27 cellular contexts compared by ENCODE assay signal in the genomic region with DNA sequence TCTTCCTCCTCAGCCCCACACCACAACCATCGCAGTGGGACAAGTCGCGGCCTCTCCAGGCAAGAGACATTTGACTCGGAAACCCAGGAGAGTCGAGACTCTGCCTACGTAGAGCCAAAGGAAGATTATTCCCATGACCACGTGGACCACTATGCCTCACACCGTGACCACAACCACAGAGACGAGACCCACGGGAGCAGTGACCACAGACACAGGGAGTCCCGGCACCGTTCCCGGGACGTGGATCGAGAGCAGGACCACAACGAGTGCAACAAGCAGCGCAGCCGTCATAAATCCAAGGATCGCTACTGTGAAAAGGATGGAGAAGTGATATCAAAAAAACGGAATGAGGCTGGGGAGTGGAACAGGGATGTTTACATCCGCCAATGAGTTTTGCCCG.
"Had no signal": no experiment of that assay in that cellular context is flagged by ENCODE, and none has a peak within 500 bp of the region (broad histone marks: within the 10 kb centered on the region; RNA-seq: fewer than 3 reads in every experiment).

No MANE protein-coding gene starts in this region.

- H3K27ac ChIP-seq: brain microvascular endothelial cell, esophagus muscularis mucosa, foreskin keratinocyte, gastrocnemius medialis had no signal

- H3K27ac Mint-ChIP-seq: activated CD4-positive, alpha-beta memory T cell treated with anti-CD3 and anti-CD28 coated beads for 36 hours; activated CD4-positive, alpha-beta T cell treated with anti-CD3 and anti-CD28 coated beads for 36 hours; activated CD4-positive, alpha-beta T cell treated with anti-CD3 and anti-CD28 coated beads, Interleukin-2, amount 10 ng/mL, durations not matched to agents 24 days and 14 days; activated CD8-positive, alpha-beta T cell treated with anti-CD3 and anti-CD28 coated beads, Interleukin-2, amount 10 ng/mL, durations not matched to agents 7 days and 5 days; activated naive CD8-positive, alpha-beta T cell; activated T-helper 17 cell treated with anti-CD3 and anti-CD28 coated beads, Interleukin-2, amount 50 U/mL, for 72 hours; effector memory CD8-positive, alpha-beta T cell had no signal

- H3K9me3 ChIP-seq: esophagus muscularis mucosa, gastrocnemius medialis had no signal

- H3K4me3 ChIP-seq: esophagus muscularis mucosa, gastrocnemius medialis had no signal

- H3K4me1 Mint-ChIP-seq: activated CD4-positive, alpha-beta T cell treated with anti-CD3 and anti-CD28 coated beads for 36 hours; activated CD4-positive, alpha-beta T cell treated with anti-CD3 and anti-CD28 coated beads, Interleukin-2, amount 10 ng/mL, durations not matched to agents 24 days and 14 days; activated T-helper 17 cell treated with anti-CD3 and anti-CD28 coated beads, Interleukin-2, amount 50 U/mL, for 72 hours had no signal

- H3K9me3 Mint-ChIP-seq: activated CD4-positive, alpha-beta memory T cell treated with anti-CD3 and anti-CD28 coated beads for 36 hours; activated CD4-positive, alpha-beta T cell treated with anti-CD3 and anti-CD28 coated beads, Interleukin-2, amount 10 ng/mL, durations not matched to agents 24 days and 14 days; activated T-cell treated with anti-CD3 and anti-CD28 coated beads, Interleukin-2, amount 50 U/mL, for 4 hours; activated T-helper 17 cell treated with anti-CD3 and anti-CD28 coated beads, Interleukin-2, amount 50 U/mL, for 72 hours; effector memory CD8-positive, alpha-beta T cell had no signal

- H3K27me3 ChIP-seq: brain microvascular endothelial cell, esophagus muscularis mucosa, foreskin keratinocyte, gastrocnemius medialis had no signal

- DNase-seq: activated CD4-positive, alpha-beta memory T cell treated with anti-CD3 and anti-CD28 coated beads for 36 hours; activated CD4-positive, alpha-beta T cell treated with anti-CD3 and anti-CD28 coated beads for 36 hours; activated CD4-positive, alpha-beta T cell treated with anti-CD3 and anti-CD28 coated beads, Interleukin-2, amount 10 ng/mL, durations not matched to agents 24 days and 14 days; activated CD4-positive, CD25-positive, alpha-beta regulatory T cell; activated CD4-positive, CD25-positive, alpha-beta regulatory T cell treated with anti-CD3 and anti-CD28 coated beads, Interleukin-2, amount 50 U/mL, for 72 hours; activated CD8-positive, alpha-beta T cell treated with anti-CD3 and anti-CD28 coated beads, Interleukin-2, amount 10 ng/mL, durations not matched to agents 7 days and 5 days; activated effector memory CD4-positive, alpha-beta T cell treated with Interleukin-2 at 50 U/mL for 16 hours; activated gamma-delta T cell treated with Interleukin-2 at 50 U/mL for 16 hours; activated naive CD4-positive, alpha-beta T cell treated with anti-CD3 and anti-CD28 coated beads, Interleukin-2, amount 50 U/mL, for 16 hours; activated naive CD4-positive, alpha-beta T cell treated with Interleukin-2 at 50 U/mL for 16 hours; activated T-cell treated with anti-CD3 and anti-CD28 coated beads, Interleukin-2, amount 50 U/mL, for 4 hours; amniotic stem cell; anterior cingulate cortex; brain microvascular endothelial cell; caudate nucleus; cortex of kidney; dermis blood vessel endothelial cell; effector CD4-positive, alpha-beta T cell; effector memory CD8-positive, alpha-beta T cell; erythroblast; gastrocnemius medialis; glutamatergic neuron; T-helper 2 cell had no signal

- ATAC-seq: activated CD4-positive, alpha-beta T cell treated with anti-CD3 and anti-CD28 coated beads for 36 hours; activated CD8-positive, alpha-beta T cell treated with anti-CD3 and anti-CD28 coated beads, Interleukin-2, amount 10 ng/mL, durations not matched to agents 7 days and 5 days; activated T-cell treated with anti-CD3 and anti-CD28 coated beads, Interleukin-2, amount 50 U/mL, for 4 hours; activated T-helper 17 cell treated with anti-CD3 and anti-CD28 coated beads, Interleukin-2, amount 50 U/mL, for 72 hours; effector memory CD8-positive, alpha-beta T cell; gastrocnemius medialis had no signal

- H3K36me3 ChIP-seq: brain microvascular endothelial cell had no signal

- H3K4me1 ChIP-seq: gastrocnemius medialis had no signal

- H3K4me3 Mint-ChIP-seq: activated CD4-positive, alpha-beta memory T cell treated with anti-CD3 and anti-CD28 coated beads for 36 hours; activated CD4-positive, alpha-beta T cell treated with anti-CD3 and anti-CD28 coated beads for 36 hours; activated CD4-positive, alpha-beta T cell treated with anti-CD3 and anti-CD28 coated beads, Interleukin-2, amount 10 ng/mL, durations not matched to agents 24 days and 14 days; activated CD8-positive, alpha-beta T cell treated with anti-CD3 and anti-CD28 coated beads, Interleukin-2, amount 10 ng/mL, durations not matched to agents 7 days and 5 days; activated naive CD8-positive, alpha-beta T cell; activated T-cell treated with anti-CD3 and anti-CD28 coated beads, Interleukin-2, amount 50 U/mL, for 4 hours; activated T-helper 17 cell treated with anti-CD3 and anti-CD28 coated beads, Interleukin-2, amount 50 U/mL, for 72 hours; effector memory CD8-positive, alpha-beta T cell had no signal

- H3K27me3 Mint-ChIP-seq: activated CD4-positive, alpha-beta memory T cell treated with anti-CD3 and anti-CD28 coated beads for 36 hours; activated CD4-positive, alpha-beta T cell treated with anti-CD3 and anti-CD28 coated beads for 36 hours; activated CD4-positive, alpha-beta T cell treated with anti-CD3 and anti-CD28 coated beads, Interleukin-2, amount 10 ng/mL, durations not matched to agents 24 days and 14 days; activated naive CD8-positive, alpha-beta T cell; activated T-helper 17 cell treated with anti-CD3 and anti-CD28 coated beads, Interleukin-2, amount 50 U/mL, for 72 hours; effector memory CD8-positive, alpha-beta T cell had no signal
